Comparison of ENCODE assay signal across 1 cellular context in the genomic region with DNA sequence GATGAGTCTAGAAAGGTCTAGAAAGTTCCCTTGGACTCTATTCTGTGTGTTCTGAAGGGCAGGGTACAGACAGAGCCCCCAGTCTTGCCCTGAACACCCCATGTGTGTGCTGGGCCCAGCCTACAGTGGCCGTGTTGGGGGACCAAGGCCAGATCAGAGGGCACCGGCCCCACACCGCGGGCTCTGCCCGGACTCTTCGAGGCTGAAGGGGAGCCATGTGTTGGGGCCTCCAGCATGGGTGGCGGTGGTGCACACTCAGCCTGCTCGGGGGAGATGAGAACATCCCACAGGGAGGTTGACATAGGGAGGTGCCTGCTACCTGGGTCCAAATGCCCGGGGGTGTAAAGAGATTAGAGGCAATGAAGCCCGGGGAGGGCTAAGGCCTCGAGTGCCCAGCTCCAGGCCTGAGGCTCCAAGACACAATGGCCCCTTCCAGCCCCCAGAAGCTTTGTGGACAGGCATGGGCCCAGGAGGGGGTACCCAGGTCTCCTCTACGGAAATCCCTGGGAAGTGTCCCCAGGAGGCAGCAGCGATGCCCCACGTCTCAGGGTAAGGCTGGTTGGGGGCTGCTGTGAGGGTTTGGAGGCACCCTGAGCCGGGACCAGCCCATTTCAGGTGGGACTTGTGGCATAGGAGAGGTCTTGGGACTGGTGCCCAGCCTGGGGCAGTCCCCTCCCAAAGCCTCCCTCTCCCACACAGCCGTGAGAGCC.
TF ChIP-seq lines count a peak whose summit lies in the region.

No MANE protein-coding gene starts in this region.

TF ChIP-seq in SK-N-SH, 30 proteins besides CTCF, POLR2A, EP300 and RAD21:
- TF ChIP-seq RCOR1 (IDR thresholded peaks at IDR 0.05; ENCODE audit: low read length) (no peak), GATA2 (CRISPR knock-in tag; IDR thresholded peaks at IDR 0.05) (no peak)
